ENCODE assay signal across 8 cellular contexts in the genomic region with DNA sequence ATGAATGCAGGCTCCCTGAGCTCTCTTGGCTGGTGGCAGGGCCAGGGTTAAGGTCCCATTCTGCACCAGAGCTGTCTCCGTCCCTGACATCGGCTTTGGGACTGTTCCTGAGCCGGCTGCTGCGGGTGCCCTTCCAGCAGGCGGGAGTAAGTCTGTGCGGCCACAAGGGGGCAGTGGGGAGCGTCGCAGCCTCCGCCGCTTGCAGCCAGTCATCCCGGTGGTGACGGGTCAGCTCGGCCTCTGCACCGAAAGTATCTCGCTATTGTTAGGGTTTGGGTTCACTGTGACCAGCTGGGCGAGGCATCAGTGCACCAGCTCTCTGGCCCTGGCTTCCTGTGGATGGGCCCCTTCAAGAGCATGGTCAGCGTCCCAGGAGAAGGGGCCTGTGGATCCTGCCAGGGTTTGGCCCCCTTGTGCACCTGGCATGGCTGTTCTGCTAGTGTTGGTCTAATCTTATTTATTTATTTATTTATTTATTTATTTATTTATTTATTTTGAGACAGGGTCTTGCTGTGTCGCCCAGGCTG. TPM values are rescaled to one million over a fixed set of nuclear protein-coding genes. Genes with fewer than 3 reads are reported as not detected.
A peak's percentile ranks its signal among the peaks of the same experiment; 100 is the strongest.
DNase-seq lines count a peak whose midpoint lies in the region; ATAC-seq, FAIRE-seq and TF ChIP-seq lines count a peak whose summit lies in the region.

No MANE protein-coding gene starts in this region.

- no peaks in the 10 kb centered on the region for H3K36me3 ChIP-seq in neutrophil

- DNase-seq in RPMI7951 (ENCODE audit: low read depth) (peak; percentile 68), activated gamma-delta T cell (lab: John Stamatoyannopoulos, UW) (peak; percentile 45), foreskin fibroblast (peak; percentile 73 to 92), stromal cell of bone marrow (ENCODE audit: low read depth) (peak; percentile 53)

- H3K27me3 ChIP-seq in neutrophil: no peaks in the 10 kb centered on the region

- FAIRE-seq in G401.6 (lab: Jason Lieb, UNC): peak; percentile 72

- TF ChIP-seq CTCF in foreskin fibroblast (IDR thresholded peaks at IDR 0.05; ENCODE audit: low read depth, low read length) (peak; percentile 98), neutrophil (IDR thresholded peaks at IDR 0.05) (peak; percentile 94)

- H3K4me3 ChIP-seq in foreskin fibroblast (ENCODE audit: low read depth in 1 of 2, low read length in 2 of 2): no peak overlapping the region
- H3K4me3 ChIP-seq in neutrophil (ENCODE audit: low read depth in 1 of 2, low read length in 1 of 2): peak overlapping the region in 1 of 2 experiments; percentile 49

- H3K4me1 ChIP-seq in neutrophil (ENCODE audit: control insufficient read depth in 1 of 2, insufficient read depth in 1 of 2, low read depth in 1 of 2, low read length in 1 of 2): peaks cover 15 to 18% of the 10 kb centered on the region in 2 experiments

- peak; percentile 47 for ATAC-seq in HG03442 (IDR thresholded peaks at IDR 0.05; ENCODE audit: unreplicated experiment)
- ATAC-seq in HG03432 (IDR thresholded peaks at IDR 0.05; ENCODE audit: unreplicated experiment): no peak

- H3K27ac ChIP-seq in neutrophil: no peak overlapping the region

- H3K9me3 ChIP-seq in neutrophil: no peaks in the 10 kb centered on the region

RNA-seq across cellular contexts. Expression of a gene that starts 15.1 kb away (rescaled TPM):
- 437 and 482 TPM in 2 replicates for total RNA-seq in RPMI7951 (2014; rRNA removed; shearing (Covaris generic))

RNA-seq across cellular contexts. Expression of a gene that starts 26.2 kb away (rescaled TPM):
- not detected in 2 replicates for total RNA-seq in RPMI7951 (2014; rRNA removed; shearing (Covaris generic))

RNA-seq across cellular contexts. Expression of a gene that starts 27.3 kb away (rescaled TPM):
- 82.3 and 102 TPM in 2 replicates for total RNA-seq in RPMI7951 (2014; rRNA removed; shearing (Covaris generic))

RNA-seq across cellular contexts. Expression of a gene that starts 38.5 kb away (rescaled TPM):
- total RNA-seq in RPMI7951 (2014; rRNA removed; shearing (Covaris generic)): 94.7 and 95.9 TPM in 2 replicates
